ENCODE assay signal across 9 cellular contexts in genomic region chr11:118883368-118884071, GRCh38. TPM values are rescaled to one million over a fixed set of nuclear protein-coding genes. Genes with fewer than 3 reads are reported as not detected.
DNase-seq lines count a peak whose midpoint lies in the region; ATAC-seq and TF ChIP-seq lines count a peak whose summit lies in the region.
"Had no signal": no experiment of that assay in that cellular context is flagged by ENCODE, and none has a peak within 500 bp of the region (broad histone marks: within the 10 kb centered on the region; RNA-seq: fewer than 3 reads in every experiment).

A gene with protein sequence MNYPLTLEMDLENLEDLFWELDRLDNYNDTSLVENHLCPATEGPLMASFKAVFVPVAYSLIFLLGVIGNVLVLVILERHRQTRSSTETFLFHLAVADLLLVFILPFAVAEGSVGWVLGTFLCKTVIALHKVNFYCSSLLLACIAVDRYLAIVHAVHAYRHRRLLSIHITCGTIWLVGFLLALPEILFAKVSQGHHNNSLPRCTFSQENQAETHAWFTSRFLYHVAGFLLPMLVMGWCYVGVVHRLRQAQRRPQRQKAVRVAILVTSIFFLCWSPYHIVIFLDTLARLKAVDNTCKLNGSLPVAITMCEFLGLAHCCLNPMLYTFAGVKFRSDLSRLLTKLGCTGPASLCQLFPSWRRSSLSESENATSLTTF (plus strand): TSS chr11:118883892. CDS start chr11:118883942, 50 bp downstream.

- 0 out of 2 replicates have a peak, but pooled peaks cover under 1% of the 10 kb centered on the region for H3F3A ChIP-seq in OCI-LY1 (ENCODE audit: insufficient read depth, low read length)

- H3K9me2 ChIP-seq in OCI-LY1 (ENCODE audit: low read depth, low read length), result no peaks in the 10 kb centered on the region

- peaks cover 48% of the 10 kb centered on the region for H3K79me2 ChIP-seq in OCI-LY1 (ENCODE audit: insufficient read depth, low read length)

- peaks cover 48% of the 10 kb centered on the region for H3K36me3 ChIP-seq in OCI-LY1 (ENCODE audit: insufficient read depth, low read length)

- peak; percentile 62 for ATAC-seq in GM21723 (IDR thresholded peaks at IDR 0.05; ENCODE audit: unreplicated experiment)

- H3K9me3 ChIP-seq in OCI-LY1 (ENCODE audit: low read length), result no peaks in the 10 kb centered on the region

- H4K20me1 ChIP-seq in OCI-LY1 (ENCODE audit: insufficient read depth, low read length), result no peaks in the 10 kb centered on the region

- TF ChIP-seq CTCF in OCI-LY1 (IDR thresholded peaks at IDR 0.05; ENCODE audit: low read length), result no peak

- DNase-seq in G401 (ENCODE audit: low spot score), result peak; percentile 64
- peak; percentile 57 for DNase-seq in effector CD4-positive, alpha-beta T cell
- DNase-seq in GF-D8 (lab: John Stamatoyannopoulos, UW), result no peak
- DNase-seq in SIG-M5 treated with dmso at 0.1 percent for 504 hours (lab: John Stamatoyannopoulos, UW; ENCODE audit: unreplicated experiment), result no peak
- DNase-seq in NOMO-1 treated with DMSO at 0.1 percent for 48 hours (lab: John Stamatoyannopoulos, UW; ENCODE audit: unreplicated experiment), result no peak
- DNase-seq in medulla oblongata (ENCODE audit: extremely low spot score), result no peak

- peaks cover 63% of the 10 kb centered on the region for H3K4me1 ChIP-seq in OCI-LY1 (ENCODE audit: insufficient read depth, low read length, severe bottlenecking)

- in situ Hi-C loops in G401 (cut with HindIII; ENCODE audit: low sequenced_read_pairs), result no loop called here

- H3K27ac ChIP-seq in OCI-LY1 (ENCODE audit: low read depth, low read length, poor library complexity, severe bottlenecking), result peak within 1 kb of the TSS; percentile 96

- H3K4me3 ChIP-seq in OCI-LY1 (ENCODE audit: low read depth, low read length, poor library complexity, severe bottlenecking), result peak within 1 kb of the TSS; percentile 97

- H3K9ac ChIP-seq in OCI-LY1 (ENCODE audit: low read length), result peak within 1 kb of the TSS; percentile 99

- H3K27me3 ChIP-seq in OCI-LY1 (ENCODE audit: insufficient read depth, low read length), result no peaks in the 10 kb centered on the region

- H3K4me2 ChIP-seq in OCI-LY1 (ENCODE audit: low read length), result peak within 1 kb of the TSS; percentile 95

- no peak within 1 kb of the TSS for H2AFZ ChIP-seq in OCI-LY1 (ENCODE audit: low read length)

RNA-seq across cellular contexts. Expression of the gene that starts here (rescaled TPM):
- total RNA-seq in G401 (2014; rRNA removed; shearing (Covaris generic)), result not detected in 2 replicates
- total RNA-seq: renal cortical epithelial cell had no signal

Comparison
In these comparisons a context has a peak if more than half of its experiments do, and no peak if none do; other contexts are left out.
1. Peak in DNase-seq in G401; RNA of the gene not detected or under 1 TPM.